ENCODE assay signal across 5 cellular contexts in the genomic region with DNA sequence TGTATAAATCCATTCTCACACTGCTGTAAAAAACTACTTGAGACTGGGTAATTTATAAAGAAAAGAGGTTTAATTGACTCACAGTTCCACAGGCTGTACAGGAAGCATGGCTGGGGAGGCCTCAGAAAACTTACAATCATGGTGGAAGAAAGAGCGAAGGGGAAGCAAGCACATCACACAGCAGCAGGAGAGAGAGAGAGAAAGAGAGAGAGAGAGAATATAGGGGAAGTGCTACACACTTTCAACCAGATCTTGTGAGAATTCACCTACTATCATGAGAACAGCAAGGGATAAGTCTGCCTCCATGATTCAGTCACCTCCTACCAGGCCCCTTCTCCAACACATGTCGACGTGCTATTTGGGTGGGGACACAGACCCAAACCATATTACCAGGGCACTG. TPM values are rescaled to one million over a fixed set of nuclear protein-coding genes. Genes with fewer than 3 reads are reported as not detected.
"Had no signal": no experiment of that assay in that cellular context is flagged by ENCODE, and none has a peak within 500 bp of the region (broad histone marks: within the 10 kb centered on the region; RNA-seq: fewer than 3 reads in every experiment).

No MANE protein-coding gene starts in this region.

RNA-seq across cellular contexts. Expression of gene ADIPOQ, which starts 9.3 kb away (rescaled TPM):
- total RNA-seq: astrocyte; IMR-90; MCF 10A; NCI-H460; T-helper 1 cell treated with Interleukin-12 subunit alpha and Interleukin-12 subunit beta and Interleukin-4 antibody, amounts not matched to agents 30 ng/mL and 1 ng/mL, for 36 hours had no signal
- polyA plus RNA-seq: IMR-90 had no signal
